In genomic region chr22:42617155-42617983, GRCh38 we compare ENCODE assay signal across 1 cellular context.
TF ChIP-seq lines count a peak whose summit lies in the region.

No MANE protein-coding gene starts in this region.

TF ChIP-seq in endothelial cell of umbilical vein, 7 proteins besides CTCF, POLR2A, EP300 and RAD21:
- TF ChIP-seq JUN (IDR thresholded peaks at IDR 0.05; ENCODE audit: borderline replicate concordance, insufficient read depth, insufficient read length, low read depth) (no peak), POLR2AphosphoS5 (IDR thresholded peaks at IDR 0.05; ENCODE audit: insufficient read depth, low read depth, low read length) (peak; percentile 37)
